In the genomic region with DNA sequence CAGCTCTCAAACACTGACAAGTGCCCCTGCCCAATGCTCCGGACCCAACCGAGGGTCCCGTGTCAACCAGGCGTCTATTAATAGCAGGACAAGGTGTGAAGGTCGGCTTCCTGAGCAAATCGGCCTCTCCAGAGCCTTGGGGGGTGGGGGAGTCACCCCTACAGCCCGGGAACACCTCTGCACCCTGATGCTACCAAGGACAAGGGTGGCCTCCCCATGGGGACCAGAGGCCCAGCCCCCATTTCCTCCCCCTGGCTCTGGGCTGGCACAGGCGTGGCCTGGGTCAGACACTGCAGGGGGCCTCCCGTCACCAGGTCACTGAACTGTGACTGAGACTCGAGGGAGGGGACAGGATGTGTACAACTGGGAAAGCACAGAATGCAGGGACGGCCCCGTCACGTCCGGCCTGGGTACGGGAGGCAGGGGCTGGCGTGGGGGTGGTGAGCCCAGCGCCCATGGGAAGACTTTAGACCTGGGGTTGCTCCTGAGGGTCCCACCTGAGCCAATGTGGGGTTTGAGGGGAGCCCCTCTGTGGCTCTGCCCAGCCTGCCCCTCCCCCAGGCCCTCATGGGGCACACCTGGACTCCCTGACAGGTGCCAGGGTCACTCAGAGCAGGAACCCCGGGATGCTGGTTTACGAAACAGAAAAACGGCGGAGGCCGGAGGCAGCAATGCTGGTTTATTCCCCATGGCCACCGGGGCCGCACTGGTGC, we compare ENCODE assay signal across 1 cellular context.
TF ChIP-seq lines count a peak whose summit lies in the region.

No MANE protein-coding gene starts in this region.

TF ChIP-seq in SK-N-SH, 30 proteins besides CTCF, POLR2A, EP300 and RAD21 (continued from another document):
- TF ChIP-seq, protein P1, sequence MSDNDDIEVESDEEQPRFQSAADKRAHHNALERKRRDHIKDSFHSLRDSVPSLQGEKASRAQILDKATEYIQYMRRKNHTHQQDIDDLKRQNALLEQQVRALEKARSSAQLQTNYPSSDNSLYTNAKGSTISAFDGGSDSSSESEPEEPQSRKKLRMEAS (IDR thresholded peaks at IDR 0.05; ENCODE audit: low read depth), result no peak
- TF ChIP-seq, protein P2, sequence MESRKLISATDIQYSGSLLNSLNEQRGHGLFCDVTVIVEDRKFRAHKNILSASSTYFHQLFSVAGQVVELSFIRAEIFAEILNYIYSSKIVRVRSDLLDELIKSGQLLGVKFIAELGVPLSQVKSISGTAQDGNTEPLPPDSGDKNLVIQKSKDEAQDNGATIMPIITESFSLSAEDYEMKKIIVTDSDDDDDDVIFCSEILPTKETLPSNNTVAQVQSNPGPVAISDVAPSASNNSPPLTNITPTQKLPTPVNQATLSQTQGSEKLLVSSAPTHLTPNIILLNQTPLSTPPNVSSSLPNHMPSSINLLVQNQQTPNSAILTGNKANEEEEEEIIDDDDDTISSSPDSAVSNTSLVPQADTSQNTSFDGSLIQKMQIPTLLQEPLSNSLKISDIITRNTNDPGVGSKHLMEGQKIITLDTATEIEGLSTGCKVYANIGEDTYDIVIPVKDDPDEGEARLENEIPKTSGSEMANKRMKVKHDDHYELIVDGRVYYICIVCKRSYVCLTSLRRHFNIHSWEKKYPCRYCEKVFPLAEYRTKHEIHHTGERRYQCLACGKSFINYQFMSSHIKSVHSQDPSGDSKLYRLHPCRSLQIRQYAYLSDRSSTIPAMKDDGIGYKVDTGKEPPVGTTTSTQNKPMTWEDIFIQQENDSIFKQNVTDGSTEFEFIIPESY (IDR thresholded peaks at IDR 0.05; ENCODE audit: borderline replicate concordance, low read depth), result no peak
- TF ChIP-seq, protein P3, sequence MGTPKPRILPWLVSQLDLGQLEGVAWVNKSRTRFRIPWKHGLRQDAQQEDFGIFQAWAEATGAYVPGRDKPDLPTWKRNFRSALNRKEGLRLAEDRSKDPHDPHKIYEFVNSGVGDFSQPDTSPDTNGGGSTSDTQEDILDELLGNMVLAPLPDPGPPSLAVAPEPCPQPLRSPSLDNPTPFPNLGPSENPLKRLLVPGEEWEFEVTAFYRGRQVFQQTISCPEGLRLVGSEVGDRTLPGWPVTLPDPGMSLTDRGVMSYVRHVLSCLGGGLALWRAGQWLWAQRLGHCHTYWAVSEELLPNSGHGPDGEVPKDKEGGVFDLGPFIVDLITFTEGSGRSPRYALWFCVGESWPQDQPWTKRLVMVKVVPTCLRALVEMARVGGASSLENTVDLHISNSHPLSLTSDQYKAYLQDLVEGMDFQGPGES (IDR thresholded peaks at IDR 0.05; ENCODE audit: low read depth, low read length), result no peak
- TF ChIP-seq, protein P4, sequence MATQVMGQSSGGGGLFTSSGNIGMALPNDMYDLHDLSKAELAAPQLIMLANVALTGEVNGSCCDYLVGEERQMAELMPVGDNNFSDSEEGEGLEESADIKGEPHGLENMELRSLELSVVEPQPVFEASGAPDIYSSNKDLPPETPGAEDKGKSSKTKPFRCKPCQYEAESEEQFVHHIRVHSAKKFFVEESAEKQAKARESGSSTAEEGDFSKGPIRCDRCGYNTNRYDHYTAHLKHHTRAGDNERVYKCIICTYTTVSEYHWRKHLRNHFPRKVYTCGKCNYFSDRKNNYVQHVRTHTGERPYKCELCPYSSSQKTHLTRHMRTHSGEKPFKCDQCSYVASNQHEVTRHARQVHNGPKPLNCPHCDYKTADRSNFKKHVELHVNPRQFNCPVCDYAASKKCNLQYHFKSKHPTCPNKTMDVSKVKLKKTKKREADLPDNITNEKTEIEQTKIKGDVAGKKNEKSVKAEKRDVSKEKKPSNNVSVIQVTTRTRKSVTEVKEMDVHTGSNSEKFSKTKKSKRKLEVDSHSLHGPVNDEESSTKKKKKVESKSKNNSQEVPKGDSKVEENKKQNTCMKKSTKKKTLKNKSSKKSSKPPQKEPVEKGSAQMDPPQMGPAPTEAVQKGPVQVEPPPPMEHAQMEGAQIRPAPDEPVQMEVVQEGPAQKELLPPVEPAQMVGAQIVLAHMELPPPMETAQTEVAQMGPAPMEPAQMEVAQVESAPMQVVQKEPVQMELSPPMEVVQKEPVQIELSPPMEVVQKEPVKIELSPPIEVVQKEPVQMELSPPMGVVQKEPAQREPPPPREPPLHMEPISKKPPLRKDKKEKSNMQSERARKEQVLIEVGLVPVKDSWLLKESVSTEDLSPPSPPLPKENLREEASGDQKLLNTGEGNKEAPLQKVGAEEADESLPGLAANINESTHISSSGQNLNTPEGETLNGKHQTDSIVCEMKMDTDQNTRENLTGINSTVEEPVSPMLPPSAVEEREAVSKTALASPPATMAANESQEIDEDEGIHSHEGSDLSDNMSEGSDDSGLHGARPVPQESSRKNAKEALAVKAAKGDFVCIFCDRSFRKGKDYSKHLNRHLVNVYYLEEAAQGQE (IDR thresholded peaks at IDR 0.05; ENCODE audit: low read depth, low read length), result no peak
- TF ChIP-seq NRF1 (IDR thresholded peaks at IDR 0.05; ENCODE audit: low read depth, low read length), result no peak
- TF ChIP-seq RCOR1 (IDR thresholded peaks at IDR 0.05; ENCODE audit: low read length), result no peak
- TF ChIP-seq MEF2A (IDR thresholded peaks at IDR 0.05; ENCODE audit: borderline replicate concordance, low read depth), result no peak
- TF ChIP-seq TAF1 (IDR thresholded peaks at IDR 0.05; ENCODE audit: borderline replicate concordance, low read depth, low read length), result no peak
- TF ChIP-seq, protein P5, sequence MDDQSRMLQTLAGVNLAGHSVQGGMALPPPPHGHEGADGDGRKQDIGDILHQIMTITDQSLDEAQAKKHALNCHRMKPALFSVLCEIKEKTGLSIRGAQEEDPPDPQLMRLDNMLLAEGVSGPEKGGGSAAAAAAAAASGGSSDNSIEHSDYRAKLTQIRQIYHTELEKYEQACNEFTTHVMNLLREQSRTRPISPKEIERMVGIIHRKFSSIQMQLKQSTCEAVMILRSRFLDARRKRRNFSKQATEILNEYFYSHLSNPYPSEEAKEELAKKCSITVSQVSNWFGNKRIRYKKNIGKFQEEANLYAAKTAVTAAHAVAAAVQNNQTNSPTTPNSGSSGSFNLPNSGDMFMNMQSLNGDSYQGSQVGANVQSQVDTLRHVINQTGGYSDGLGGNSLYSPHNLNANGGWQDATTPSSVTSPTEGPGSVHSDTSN (IDR thresholded peaks at IDR 0.05), result no peak
- no peak for TF ChIP-seq FOXM1 (IDR thresholded peaks at IDR 0.05; ENCODE audit: low read depth)
- TF ChIP-seq, protein P6, sequence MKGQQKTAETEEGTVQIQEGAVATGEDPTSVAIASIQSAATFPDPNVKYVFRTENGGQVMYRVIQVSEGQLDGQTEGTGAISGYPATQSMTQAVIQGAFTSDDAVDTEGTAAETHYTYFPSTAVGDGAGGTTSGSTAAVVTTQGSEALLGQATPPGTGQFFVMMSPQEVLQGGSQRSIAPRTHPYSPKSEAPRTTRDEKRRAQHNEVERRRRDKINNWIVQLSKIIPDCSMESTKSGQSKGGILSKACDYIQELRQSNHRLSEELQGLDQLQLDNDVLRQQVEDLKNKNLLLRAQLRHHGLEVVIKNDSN (IDR thresholded peaks at IDR 0.05; ENCODE audit: borderline replicate concordance, low read depth), result no peak
- no peak for TF ChIP-seq SIN3A (IDR thresholded peaks at IDR 0.05; ENCODE audit: borderline replicate concordance, low read depth, low read length)
- no peak for TF ChIP-seq NFIC (IDR thresholded peaks at IDR 0.05; ENCODE audit: borderline replicate concordance)
TF ChIP-seq in SK-N-SH: peak in this region for 0.
